31 cellular contexts compared by ENCODE assay signal in genomic region chr12:77442633-77443032, GRCh38.
"Had no signal": no experiment of that assay in that cellular context is flagged by ENCODE, and none has a peak within 500 bp of the region (broad histone marks: within the 10 kb centered on the region; RNA-seq: fewer than 3 reads in every experiment).

No MANE protein-coding gene starts in this region.

- H3K4me3 Mint-ChIP-seq: activated B cell treated with CpG ODN at 0.5 μM for 24 hours; activated CD4-positive, alpha-beta T cell treated with anti-CD3 and anti-CD28 coated beads for 36 hours; activated naive CD4-positive, alpha-beta T cell treated with anti-CD3 and anti-CD28 coated beads for 36 hours; activated T-cell treated with anti-CD3 and anti-CD28 coated beads, Interleukin-2, amount 50 U/mL, for 4 hours; brain; dendritic cell treated with granulocyte-macrophage colony-stimulating factor and Interleukin-4, amounts not matched to agents 40 ng/mL and 50 ng/mL, for 4 days; immature natural killer cell; stimulated activated memory B cell treated with anti-CD40 and anti-IgM and Interleukin-4, amounts not matched to agents 10 μg/mL and 1 μg/mL and 100 μg/mL, for 72 hours; T-helper 1 cell treated with Interleukin-12 subunit alpha and Interleukin-12 subunit beta and Interleukin-4 antibody, amounts not matched to agents 30 μg/mL and 1 μg/mL, for 36 hours; type B pancreatic cell had no signal

- H3K9me3 ChIP-seq: lower lobe of right lung, mucosa of descending colon, right lobe of liver, stomach, testis, vagina had no signal

- H3K4me3 ChIP-seq: lower lobe of right lung, mucosa of descending colon, right lobe of liver, smooth muscle cell, stomach, testis, vagina had no signal

- DNase-seq: activated B cell treated with CpG ODN at 0.5 μM for 24 hours; activated CD4-positive, alpha-beta T cell treated with anti-CD3 and anti-CD28 coated beads for 36 hours; activated CD4-positive, alpha-beta T cell treated with anti-CD3 and anti-CD28 coated beads, Interleukin-2, amount 50 U/mL, for 4 hours; activated CD8-positive, alpha-beta memory T cell treated with anti-CD3 and anti-CD28 coated beads for 24 hours; activated CD8-positive, alpha-beta memory T cell treated with anti-CD3 and anti-CD28 coated beads, Interleukin-2, amount 50 U/mL, for 4 hours; activated effector memory CD4-positive, alpha-beta T cell treated with Interleukin-2 at 50 U/mL for 16 hours; activated naive CD4-positive, alpha-beta T cell treated with anti-CD3 and anti-CD28 coated beads for 36 hours; activated T-cell treated with anti-CD3 and anti-CD28 coated beads, Interleukin-2, amount 50 U/mL, for 4 hours; caudate nucleus; effector CD4-positive, alpha-beta T cell; erythroblast; foreskin keratinocyte; immature natural killer cell; lower lobe of right lung; mesendoderm; mucosa of descending colon; nucleus accumbens; right lobe of liver; stimulated activated CD4-positive, alpha-beta T cell treated with anti-CD3 and anti-CD28 coated beads, Interleukin-15, amount 100 ng/mL, for 24 hours; stomach; T1000; testis had no signal

- H3K9me3 Mint-ChIP-seq: activated B cell treated with CpG ODN at 0.5 μM for 24 hours; stimulated activated memory B cell treated with anti-CD40 and anti-IgM and Interleukin-4, amounts not matched to agents 10 μg/mL and 1 μg/mL and 100 μg/mL, for 72 hours; type B pancreatic cell had no signal

- H3K27me3 Mint-ChIP-seq: activated B cell treated with CpG ODN at 0.5 μM for 24 hours; activated CD4-positive, alpha-beta T cell treated with anti-CD3 and anti-CD28 coated beads for 36 hours; brain; dendritic cell treated with granulocyte-macrophage colony-stimulating factor and Interleukin-4, amounts not matched to agents 40 ng/mL and 50 ng/mL, for 4 days; stimulated activated memory B cell treated with anti-CD40 and anti-IgM and Interleukin-4, amounts not matched to agents 10 μg/mL and 1 μg/mL and 100 μg/mL, for 72 hours; type B pancreatic cell had no signal

- H3K4me2 ChIP-seq: smooth muscle cell had no signal

- H3K27ac Mint-ChIP-seq: activated B cell treated with CpG ODN at 0.5 μM for 24 hours; activated CD4-positive, alpha-beta T cell treated with anti-CD3 and anti-CD28 coated beads for 36 hours; activated naive CD4-positive, alpha-beta T cell treated with anti-CD3 and anti-CD28 coated beads for 36 hours; brain; dendritic cell treated with granulocyte-macrophage colony-stimulating factor and Interleukin-4, amounts not matched to agents 40 ng/mL and 50 ng/mL, for 4 days; immature natural killer cell; stimulated activated memory B cell treated with anti-CD40 and anti-IgM and Interleukin-4, amounts not matched to agents 10 μg/mL and 1 μg/mL and 100 μg/mL, for 72 hours; T-helper 1 cell treated with Interleukin-12 subunit alpha and Interleukin-12 subunit beta and Interleukin-4 antibody, amounts not matched to agents 30 μg/mL and 1 μg/mL, for 36 hours; type B pancreatic cell had no signal

- H3K27me3 ChIP-seq: foreskin keratinocyte, right lobe of liver, stomach, testis, vagina had no signal

- H3K36me3 ChIP-seq: lower lobe of right lung, right lobe of liver, stomach, vagina had no signal

- H3K4me1 ChIP-seq: foreskin keratinocyte, lower lobe of right lung, parathyroid adenoma, right lobe of liver, stomach, testis, vagina had no signal

- H3K36me3 Mint-ChIP-seq: immature natural killer cell; stimulated activated memory B cell treated with anti-CD40 and anti-IgM and Interleukin-4, amounts not matched to agents 10 μg/mL and 1 μg/mL and 100 μg/mL, for 72 hours; type B pancreatic cell had no signal

- H2AFZ ChIP-seq: parathyroid adenoma had no signal

- H3K4me1 Mint-ChIP-seq: activated B cell treated with CpG ODN at 0.5 μM for 24 hours; activated CD4-positive, alpha-beta T cell treated with anti-CD3 and anti-CD28 coated beads for 36 hours; immature natural killer cell; stimulated activated memory B cell treated with anti-CD40 and anti-IgM and Interleukin-4, amounts not matched to agents 10 μg/mL and 1 μg/mL and 100 μg/mL, for 72 hours had no signal

- H3K79me2 ChIP-seq: parathyroid adenoma had no signal

- ATAC-seq: activated CD4-positive, alpha-beta T cell treated with anti-CD3 and anti-CD28 coated beads for 36 hours; activated T-cell treated with anti-CD3 and anti-CD28 coated beads, Interleukin-2, amount 50 U/mL, for 4 hours; foreskin keratinocyte; left lobe of liver; lower lobe of right lung; mucosa of descending colon; right lobe of liver; stimulated activated memory B cell treated with anti-CD40 and anti-IgM and Interleukin-4, amounts not matched to agents 10 μg/mL and 1 μg/mL and 100 μg/mL, for 72 hours had no signal

- H3K9ac ChIP-seq: parathyroid adenoma had no signal

- H3K27ac ChIP-seq: foreskin keratinocyte, lower lobe of right lung, parathyroid adenoma, right lobe of liver, stomach, testis, vagina had no signal
